21 cellular contexts compared by ENCODE assay signal in genomic region chr4:165678236-165678960, GRCh38.
"Had no signal": no experiment of that assay in that cellular context is flagged by ENCODE, and none has a peak within 500 bp of the region (broad histone marks: within the 10 kb centered on the region; RNA-seq: fewer than 3 reads in every experiment).

No MANE protein-coding gene starts in this region.

- H3K27me3 ChIP-seq: heart right ventricle, ovary, sigmoid colon, stomach, thyroid gland, vagina had no signal

- DNase-seq: cortex of kidney; effector memory CD8-positive, alpha-beta T cell; foreskin melanocyte; glutamatergic neuron; heart right ventricle; hippocampal formation; left cardiac atrium; left ventricle myocardium superior; lower lobe of right lung; naive thymus-derived CD8-positive, alpha-beta T cell; occipital lobe; ovary; sigmoid colon; stimulated activated CD4-positive, alpha-beta T cell treated with anti-CD3 and anti-CD28 coated beads, Interleukin-2, amount 100 ng/mL, for 24 hours; stimulated activated CD4-positive, alpha-beta T cell treated with anti-CD3 and anti-CD28 coated beads, Interleukin-4, amount 100 ng/mL, for 24 hours; stimulated activated naive CD4-positive, alpha-beta T cell treated with Interleukin-2 at 50 U/mL for 16 hours; stomach; thyroid gland; trophoblast cell had no signal

- H3K4me1 ChIP-seq: heart right ventricle, lower lobe of right lung, sigmoid colon, stomach, thyroid gland, vagina had no signal

- H3K9me3 ChIP-seq: lower lobe of right lung, ovary, sigmoid colon, stomach, thyroid gland, vagina had no signal

- H3K36me3 ChIP-seq: heart right ventricle, lower lobe of right lung, ovary, sigmoid colon, stomach, thyroid gland, vagina had no signal

- H3K4me1 Mint-ChIP-seq: naive thymus-derived CD8-positive, alpha-beta T cell; stimulated activated effector memory CD8-positive, alpha-beta T cell treated with anti-CD3 and anti-CD28 coated beads, Interleukin-12 subunit alpha, Interleukin-12 subunit beta, amount 100 ng/mL, for 72 hours had no signal

- ATAC-seq: effector memory CD8-positive, alpha-beta T cell; heart right ventricle; left cardiac atrium; left ventricle myocardium superior; lower lobe of right lung; naive thymus-derived CD8-positive, alpha-beta T cell; stimulated activated effector memory CD8-positive, alpha-beta T cell treated with anti-CD3 and anti-CD28 coated beads, Interleukin-12 subunit alpha, Interleukin-12 subunit beta, amount 100 ng/mL, for 72 hours had no signal

- H3K36me3 Mint-ChIP-seq: naive thymus-derived CD8-positive, alpha-beta T cell; stimulated activated effector memory CD8-positive, alpha-beta T cell treated with anti-CD3 and anti-CD28 coated beads, Interleukin-12 subunit alpha, Interleukin-12 subunit beta, amount 100 ng/mL, for 72 hours had no signal

- H3K27ac Mint-ChIP-seq: effector memory CD8-positive, alpha-beta T cell; naive thymus-derived CD8-positive, alpha-beta T cell; stimulated activated effector memory CD8-positive, alpha-beta T cell treated with anti-CD3 and anti-CD28 coated beads, Interleukin-12 subunit alpha, Interleukin-12 subunit beta, amount 100 ng/mL, for 72 hours had no signal

- H3K4me3 Mint-ChIP-seq: effector memory CD8-positive, alpha-beta T cell; naive thymus-derived CD8-positive, alpha-beta T cell; stimulated activated effector memory CD8-positive, alpha-beta T cell treated with anti-CD3 and anti-CD28 coated beads, Interleukin-12 subunit alpha, Interleukin-12 subunit beta, amount 100 ng/mL, for 72 hours had no signal

- H3K27me3 Mint-ChIP-seq: effector memory CD8-positive, alpha-beta T cell had no signal

- H3K27ac ChIP-seq: heart right ventricle, lower lobe of right lung, ovary, sigmoid colon, stomach, thyroid gland, vagina had no signal

- H3K4me3 ChIP-seq: heart right ventricle, lower lobe of right lung, ovary, sigmoid colon, stomach, thyroid gland, vagina had no signal
